Comparison of ENCODE assay signal across 15 cellular contexts in genomic region chr17:29713626-29714025, GRCh38.
A peak's percentile ranks its signal among the peaks of the same experiment; 100 is the strongest.
DNase-seq lines count a peak whose midpoint lies in the region; ATAC-seq and TF ChIP-seq lines count a peak whose summit lies in the region.
"Had no signal": no experiment of that assay in that cellular context is flagged by ENCODE, and none has a peak within 500 bp of the region (broad histone marks: within the 10 kb centered on the region; RNA-seq: fewer than 3 reads in every experiment).

No MANE protein-coding gene starts in this region.

- H3K4me2 ChIP-seq in MM.1S (ENCODE audit: low read depth, low read length) (0 out of 2 replicates have a peak overlapping the region, but pooled peaks have one; percentile 0), PC-9 (no peak overlapping the region)

- no TSS peak for BruUV-seq in PC-9 (replicated peaks; lab: Mats Ljungman, UMichigan)

- TF ChIP-seq POLR2A in tibial nerve (IDR thresholded peaks at IDR 0.05), result no peak

- H3K36me3 ChIP-seq in MM.1S (replicated peaks; ENCODE audit: insufficient read depth, low read length) (no peaks in the 10 kb centered on the region), tibial nerve (no peaks in the 10 kb centered on the region), PC-9 (ENCODE audit: low read depth) (no peaks in the 10 kb centered on the region)

- H3F3A ChIP-seq in MM.1S (ENCODE audit: insufficient read depth, low read length), result peaks cover 4% of the 10 kb centered on the region; the same call in 1 of the 2 replicates
- peaks cover 39% of the 10 kb centered on the region for H3F3A ChIP-seq in PC-9 (ENCODE audit: insufficient read depth, low read depth)

- CTCF ChIA-PET in PC-9 (lab: Charles Lee), result no interaction called here

- H3K36me3 Mint-ChIP-seq in stimulated activated naive CD8-positive, alpha-beta T cell treated with anti-CD3 and anti-CD28 coated beads, Interleukin-15, Interleukin-2, amounts not matched to agents 100 ng/mL and 50 ng/mL, for 24 hours (ENCODE audit: low read depth), result peaks cover 43% of the 10 kb centered on the region
- H3K36me3 Mint-ChIP-seq in immature natural killer cell, result peaks cover 0 to 10% (median 5%) of the 10 kb centered on the region in 3 donors

- H3K27me3 ChIP-seq in MM.1S (replicated peaks; ENCODE audit: insufficient read depth, low read length), result no peaks in the 10 kb centered on the region
- no peaks in the 10 kb centered on the region for H3K27me3 ChIP-seq in tibial nerve
- no peaks in the 10 kb centered on the region for H3K27me3 ChIP-seq in PC-9 (ENCODE audit: insufficient read depth, low read depth)

- H3K9me3 ChIP-seq in MM.1S (replicated peaks; ENCODE audit: insufficient read depth, low read length) (no peaks in the 10 kb centered on the region), tibial nerve (no peaks in the 10 kb centered on the region), PC-9 (ENCODE audit: insufficient read depth, low read depth) (no peaks in the 10 kb centered on the region)

- H4K20me1 ChIP-seq in MM.1S (ENCODE audit: insufficient read depth, low read length), result no peaks in the 10 kb centered on the region
- no peaks in the 10 kb centered on the region for H4K20me1 ChIP-seq in PC-9 (ENCODE audit: insufficient read depth)

- H2AFZ ChIP-seq in MM.1S (ENCODE audit: low read length) (no peak overlapping the region), PC-9 (no peak overlapping the region)
- H2AFZ ChIP-seq: parathyroid adenoma had no signal

- no peaks in the 10 kb centered on the region for H3K27me3 Mint-ChIP-seq in stimulated activated naive CD8-positive, alpha-beta T cell treated with anti-CD3 and anti-CD28 coated beads, Interleukin-15, Interleukin-2, amounts not matched to agents 100 ng/mL and 50 ng/mL, for 24 hours
- H3K27me3 Mint-ChIP-seq in stimulated activated naive CD8-positive, alpha-beta T cell treated with anti-CD3 and anti-CD28 coated beads, Interleukin-15, amount 100 ng/mL, for 72 hours, result no peaks in the 10 kb centered on the region
- peaks cover 0 to 7% (median 0%) of the 10 kb centered on the region in 3 donors for H3K27me3 Mint-ChIP-seq in immature natural killer cell (ENCODE audit: low read depth in 3 of 3)

- H3K4me3 ChIP-seq in MM.1S (ENCODE audit: low read length), result no peak overlapping the region
- no peak overlapping the region for H3K4me3 ChIP-seq in tibial nerve
- H3K4me3 ChIP-seq in PC-9, result no peak overlapping the region

- POLR2A ChIA-PET in PC-9 (lab: Charles Lee; ENCODE audit: unreplicated experiment), result interaction anchor here (0.6 kb wide), 1 partner anchor 92 kb away, joined by 3 read pairs; no protein-coding TSS in a partner anchor

- no peak for DNase-seq in stimulated activated naive CD8-positive, alpha-beta T cell treated with anti-CD3 and anti-CD28 coated beads, Interleukin-15, amount 100 ng/mL, for 72 hours
- DNase-seq in MM.1S (no peak), immature natural killer cell (no peak), tibial nerve (ENCODE audit: low spot score in 2 of 2) (no peak), DMS153 (lab: John Stamatoyannopoulos, UW) (no peak), PC-9 (no peak)
- DNase-seq: activated CD8-positive, alpha-beta memory T cell treated with anti-CD3 and anti-CD28 coated beads, Interleukin-2, amount 50 U/mL, for 48 hours; KG1; mammary epithelial cell; NCI-H187 treated with DMSO at 0.1 percent for 48 hours; NCI-H748 treated with DMSO at 0.1 percent for 48 hours; SHP77 treated with DMSO at 0.1 percent for 48 hours had no signal

- H3K4me1 ChIP-seq in MM.1S (ENCODE audit: low read length) (peaks cover 15% of the 10 kb centered on the region), tibial nerve (peaks cover 0 to 64% (median 20%) of the 10 kb centered on the region in 4 donors), PC-9 (replicated peaks; ENCODE audit: insufficient read depth) (peaks cover 46% of the 10 kb centered on the region)

- H3K79me2 ChIP-seq in MM.1S (ENCODE audit: low read length), result no peaks in the 10 kb centered on the region
- peaks cover 7% of the 10 kb centered on the region; the same call in 1 of the 2 replicates for H3K79me2 ChIP-seq in PC-9 (ENCODE audit: low read depth)

- peaks cover 82% of the 10 kb centered on the region for H3K4me1 Mint-ChIP-seq in stimulated activated naive CD8-positive, alpha-beta T cell treated with anti-CD3 and anti-CD28 coated beads, Interleukin-15, Interleukin-2, amounts not matched to agents 100 ng/mL and 50 ng/mL, for 24 hours (ENCODE audit: low read depth)
- H3K4me1 Mint-ChIP-seq in stimulated activated naive CD8-positive, alpha-beta T cell treated with anti-CD3 and anti-CD28 coated beads, Interleukin-15, amount 100 ng/mL, for 72 hours, result peaks cover 84% of the 10 kb centered on the region
- peaks cover 81 to 96% of the 10 kb centered on the region in 2 donors for H3K4me1 Mint-ChIP-seq in immature natural killer cell

- TF ChIP-seq EP300 in tibial nerve (IDR thresholded peaks at IDR 0.05), result no peak

- TF ChIP-seq CTCF in MM.1S (IDR thresholded peaks at IDR 0.05; ENCODE audit: low read length) (no peak), tibial nerve (IDR thresholded peaks at IDR 0.05) (no peak), PC-9 (conservative IDR thresholded peaks at IDR 0.05) (no peak)

- H3K4me3 Mint-ChIP-seq in stimulated activated naive CD8-positive, alpha-beta T cell treated with anti-CD3 and anti-CD28 coated beads, Interleukin-15, Interleukin-2, amounts not matched to agents 100 ng/mL and 50 ng/mL, for 24 hours, result no peak overlapping the region
- no peak overlapping the region for H3K4me3 Mint-ChIP-seq in stimulated activated naive CD8-positive, alpha-beta T cell treated with anti-CD3 and anti-CD28 coated beads, Interleukin-15, amount 100 ng/mL, for 72 hours
- H3K4me3 Mint-ChIP-seq in immature natural killer cell, result peak overlapping the region in 3 of 5 donors; percentile 0 to 42 (median 8)

- H3K9me2 ChIP-seq in MM.1S (replicated peaks; ENCODE audit: insufficient read depth, low read length), result no peaks in the 10 kb centered on the region
- H3K9me2 ChIP-seq in PC-9 (ENCODE audit: insufficient read depth), result no peaks in the 10 kb centered on the region

- no peaks in the 10 kb centered on the region for H3K9me3 Mint-ChIP-seq in stimulated activated naive CD8-positive, alpha-beta T cell treated with anti-CD3 and anti-CD28 coated beads, Interleukin-15, Interleukin-2, amounts not matched to agents 100 ng/mL and 50 ng/mL, for 24 hours
- H3K9me3 Mint-ChIP-seq in stimulated activated naive CD8-positive, alpha-beta T cell treated with anti-CD3 and anti-CD28 coated beads, Interleukin-15, amount 100 ng/mL, for 72 hours, result no peaks in the 10 kb centered on the region
- H3K9me3 Mint-ChIP-seq in immature natural killer cell, result no peaks in the 10 kb centered on the region

- H3K27ac ChIP-seq in MM.1S (ENCODE audit: low read length) (peak overlapping the region; percentile 51; the same call in 1 of the 2 replicates), tibial nerve (peak overlapping the region in 3 of 4 donors; percentile 7 to 54 (median 27)), PC-9 (no peak overlapping the region)
- H3K27ac ChIP-seq: parathyroid adenoma had no signal

- intact Hi-C loops in PC-9 (cut with micrococcal nuclease; ENCODE audit: unreplicated experiment), result no loop called here

- no peak for ATAC-seq in stimulated activated naive CD8-positive, alpha-beta T cell treated with anti-CD3 and anti-CD28 coated beads, Interleukin-15, amount 100 ng/mL, for 72 hours
- no peak for ATAC-seq in HG02981 (IDR thresholded peaks at IDR 0.05; ENCODE audit: unreplicated experiment)

- H3K9ac ChIP-seq in MM.1S (ENCODE audit: low read length), result no peak overlapping the region
- H3K9ac ChIP-seq: parathyroid adenoma had no signal

- peak overlapping the region; percentile 46 for H3K27ac Mint-ChIP-seq in stimulated activated naive CD8-positive, alpha-beta T cell treated with anti-CD3 and anti-CD28 coated beads, Interleukin-15, Interleukin-2, amounts not matched to agents 100 ng/mL and 50 ng/mL, for 24 hours
- no peak overlapping the region for H3K27ac Mint-ChIP-seq in stimulated activated naive CD8-positive, alpha-beta T cell treated with anti-CD3 and anti-CD28 coated beads, Interleukin-15, amount 100 ng/mL, for 72 hours
- peak overlapping the region; percentile 76 to 92 (median 90) for H3K27ac Mint-ChIP-seq in immature natural killer cell

Comparison
In these comparisons a context has a peak if more than half of its experiments do, and no peak if none do; other contexts are left out.
1. H3K27ac Mint-ChIP-seq: peak in stimulated activated naive CD8-positive, alpha-beta T cell treated with anti-CD3 and anti-CD28 coated beads, Interleukin-15, Interleukin-2, amounts not matched to agents 100 ng/mL and 50 ng/mL, for 24 hours (single experiment) and immature natural killer cell (6 of 6); none in stimulated activated naive CD8-positive, alpha-beta T cell treated with anti-CD3 and anti-CD28 coated beads, Interleukin-15, amount 100 ng/mL, for 72 hours (0 of 2).
2. H3K4me3 Mint-ChIP-seq: peak in immature natural killer cell (3 of 5); none in stimulated activated naive CD8-positive, alpha-beta T cell treated with anti-CD3 and anti-CD28 coated beads, Interleukin-15, Interleukin-2, amounts not matched to agents 100 ng/mL and 50 ng/mL, for 24 hours (single experiment) and stimulated activated naive CD8-positive, alpha-beta T cell treated with anti-CD3 and anti-CD28 coated beads, Interleukin-15, amount 100 ng/mL, for 72 hours (0 of 2).